8 cellular contexts compared by ENCODE assay signal in genomic region chr16:78437352-78437968, GRCh38.
A peak's percentile ranks its signal among the peaks of the same experiment; 100 is the strongest.
DNase-seq lines count a peak whose midpoint lies in the region; ATAC-seq, FAIRE-seq and TF ChIP-seq lines count a peak whose summit lies in the region.

No MANE protein-coding gene starts in this region.

- H3K27ac ChIP-seq in HEK293 (ENCODE audit: extremely low read depth, low read depth, low read length): no peak overlapping the region
- H3K27ac ChIP-seq in SU-DHL-6 (ENCODE audit: low read depth, low read length): no peak overlapping the region

- H3K9ac ChIP-seq in SU-DHL-6 (ENCODE audit: low read length): no peak overlapping the region

- H3K27ac Mint-ChIP-seq in memory B cell (no peak overlapping the region), type B pancreatic cell (no peak overlapping the region)

- peaks cover 17% of the 10 kb centered on the region for H3K36me3 Mint-ChIP-seq in memory B cell
- H3K36me3 Mint-ChIP-seq in type B pancreatic cell: peaks cover 10% of the 10 kb centered on the region

- H3K4me1 Mint-ChIP-seq in memory B cell (peaks cover 2% of the 10 kb centered on the region), type B pancreatic cell (ENCODE audit: unreplicated experiment) (peaks cover 8% of the 10 kb centered on the region)

- H3K9me3 ChIP-seq in HEK293 (ENCODE audit: control insufficient read depth, insufficient read depth, low read depth, low read length): no peaks in the 10 kb centered on the region
- no peaks in the 10 kb centered on the region for H3K9me3 ChIP-seq in SU-DHL-6 (ENCODE audit: insufficient read depth, low read length)

- CTCF ChIA-PET in HEK293 (lab: Yijun Ruan, JAX): interaction anchor here (0.6 to 4.2 kb wide), 11 partner anchors 9 to 236 kb away, joined by 3 to 37 read pairs (median 4); no protein-coding TSS in a partner anchor

- no peaks in the 10 kb centered on the region for H3K27me3 ChIP-seq in SU-DHL-6 (ENCODE audit: low read length)
- H3K27me3 ChIP-seq in bronchial epithelial cell (ENCODE audit: control insufficient read depth, insufficient read depth, low read length): no peaks in the 10 kb centered on the region

- FAIRE-seq in bronchial epithelial cell (lab: Jason Lieb, UNC): no peak

- H3K9me3 Mint-ChIP-seq in memory B cell (no peaks in the 10 kb centered on the region), type B pancreatic cell (no peaks in the 10 kb centered on the region)

- no peaks in the 10 kb centered on the region for H3K9me2 ChIP-seq in SU-DHL-6 (replicated peaks; ENCODE audit: insufficient read depth, low read length)

- POLR2A ChIA-PET in HEK293 (lab: Yijun Ruan, JAX): interaction anchor here (0.6 kb wide), 1 partner anchor 126 kb away, joined by 4 read pairs; no protein-coding TSS in a partner anchor

- no peaks in the 10 kb centered on the region for H4K20me1 ChIP-seq in SU-DHL-6 (ENCODE audit: low read depth, low read length)

- TF ChIP-seq CTCF in HEK293 (tag by site-specific recombination; IDR thresholded peaks at IDR 0.05) (peak; percentile 38; the same call in 1 of the 2 replicates), SU-DHL-6 (IDR thresholded peaks at IDR 0.05; ENCODE audit: insufficient read depth, low read length, poor library complexity, severe bottlenecking) (peak; percentile 94), bronchial epithelial cell (IDR thresholded peaks at IDR 0.05; ENCODE audit: insufficient read depth, low read length, severe bottlenecking) (peak; percentile 68), type B pancreatic cell (conservative IDR thresholded peaks at IDR 0.05) (peak; percentile 92)

- H3K79me2 ChIP-seq in SU-DHL-6 (ENCODE audit: insufficient read depth, low read length): no peaks in the 10 kb centered on the region

- no peak overlapping the region for H2AFZ ChIP-seq in SU-DHL-6 (ENCODE audit: low read depth, low read length, severe bottlenecking)

- ATAC-seq in memory B cell (ENCODE audit: low read depth) (no peak), GM21367 (IDR thresholded peaks at IDR 0.05; ENCODE audit: unreplicated experiment) (no peak)

- H3K27me3 Mint-ChIP-seq in memory B cell (no peaks in the 10 kb centered on the region), type B pancreatic cell (no peaks in the 10 kb centered on the region)

- no peak overlapping the region for H3K4me3 Mint-ChIP-seq in memory B cell
- no peak overlapping the region for H3K4me3 Mint-ChIP-seq in type B pancreatic cell

- DNase-seq in DMS53 treated with DMSO at 0.1 percent for 48 hours (lab: John Stamatoyannopoulos, UW; ENCODE audit: unreplicated experiment) (peak; percentile 6), bronchial epithelial cell (ENCODE audit: low read depth) (peak; percentile 18), memory B cell (ENCODE audit: low spot score in 2 of 2) (peak; percentile 25 to 34), type B pancreatic cell (ENCODE audit: extremely low spot score, unreplicated experiment) (no peak), KG1 (lab: John Stamatoyannopoulos, UW) (no peak)

- H3K4me1 ChIP-seq in HEK293 (ENCODE audit: control insufficient read depth, insufficient read depth, low read length): no peaks in the 10 kb centered on the region

- no peaks in the 10 kb centered on the region for H3F3A ChIP-seq in SU-DHL-6 (ENCODE audit: insufficient read depth)

- H3K4me3 ChIP-seq in HEK293 (ENCODE audit: low read depth, low read length) (no peak overlapping the region), SU-DHL-6 (ENCODE audit: insufficient read depth, low read length, poor library complexity, severe bottlenecking) (no peak overlapping the region), bronchial epithelial cell (ENCODE audit: low read depth, low read length) (no peak overlapping the region)

- no peak overlapping the region for H3K4me2 ChIP-seq in SU-DHL-6 (ENCODE audit: low read depth, low read length, poor library complexity, severe bottlenecking)

- H3K36me3 ChIP-seq in HEK293 (ENCODE audit: control insufficient read depth in 2 of 2, insufficient read depth in 1 of 2, low read length in 2 of 2) (peaks cover 0 to 3% of the 10 kb centered on the region in 2 experiments; a peak in 1 of 3 replicates), SU-DHL-6 (ENCODE audit: low read length) (no peaks in the 10 kb centered on the region), bronchial epithelial cell (ENCODE audit: control insufficient read depth, insufficient read depth, low read length) (no peaks in the 10 kb centered on the region)

TF ChIP-seq in HEK293, 187 proteins besides CTCF, POLR2A, EP300 and RAD21:
- TF ChIP-seq ZNF354C (tag by site-specific recombination; IDR thresholded peaks at IDR 0.05; ENCODE audit: borderline replicate concordance, low read depth) (no peak), ZNF513 (tag by site-specific recombination; IDR thresholded peaks at IDR 0.05) (peak; percentile 68)

Comparison
In these comparisons a context has a peak if more than half of its experiments do, and no peak if none do; other contexts are left out.
1. DNase-seq: peak in DMS53 treated with DMSO at 0.1 percent for 48 hours (single experiment), bronchial epithelial cell (single experiment) and memory B cell (2 of 2); none in type B pancreatic cell (single experiment) and KG1 (single experiment).
2. CTCF ChIP-seq: peak in every context shown above with its lines; median percentile 94 in SU-DHL-6; 92 in type B pancreatic cell; 68 in bronchial epithelial cell; 38 in HEK293.